Comparison of ENCODE assay signal across 8 cellular contexts in the genomic region with DNA sequence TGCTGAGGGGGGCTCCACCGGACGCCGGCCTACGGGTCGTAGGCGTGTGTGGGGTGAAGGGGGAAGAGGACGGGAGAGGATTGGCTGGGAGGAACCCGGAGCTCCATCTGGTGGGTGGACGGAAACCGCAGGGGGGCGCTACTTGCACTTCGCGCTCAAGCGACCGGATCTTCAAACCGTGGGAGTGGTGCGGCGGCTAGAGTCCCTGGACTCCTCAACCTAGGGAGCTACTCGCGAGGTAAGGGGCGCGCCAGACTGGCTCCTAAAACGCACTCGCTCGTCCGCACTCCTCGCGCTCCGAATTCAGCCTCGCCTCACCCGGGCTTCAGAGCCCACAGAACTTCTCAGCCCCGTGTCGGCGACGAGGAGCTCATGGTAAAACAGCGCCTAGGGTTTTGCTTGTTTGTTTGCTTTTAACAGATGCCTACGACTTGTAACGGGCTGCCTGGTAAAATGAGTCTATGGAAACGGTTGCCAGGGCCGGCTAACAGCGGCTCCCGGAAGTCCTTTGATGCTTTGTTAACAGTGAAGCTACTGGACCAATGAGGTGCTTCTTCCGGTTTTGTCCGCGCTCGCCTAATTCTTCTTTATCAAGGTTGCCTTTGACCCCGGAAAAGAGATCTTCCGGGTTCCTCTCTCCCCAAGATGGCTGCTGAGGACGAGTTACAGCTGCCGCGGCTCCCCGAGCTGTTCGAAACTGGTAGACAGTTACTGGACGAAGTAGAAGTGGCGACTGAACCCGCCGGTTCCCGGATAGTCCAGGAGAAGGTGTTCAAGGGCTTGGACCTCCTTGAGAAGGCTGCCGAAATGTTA. TPM values are rescaled to one million over a fixed set of nuclear protein-coding genes. Genes with fewer than 3 reads are reported as not detected.
DNase-seq lines count a peak whose midpoint lies in the region; ATAC-seq and TF ChIP-seq lines count a peak whose summit lies in the region.

A gene (plus strand): TSS at position 145 of the 813 bp plus-strand sequence. CDS start 501 bp downstream, at position 646.

- no peaks in the 10 kb centered on the region for H3K27me3 Mint-ChIP-seq in activated CD4-positive, alpha-beta T cell treated with anti-CD3 and anti-CD28 coated beads for 36 hours

- DNase-seq in BE2C: peak; percentile 88
- DNase-seq in NCI-H510A (lab: John Stamatoyannopoulos, UW): peak; percentile 83
- DNase-seq in activated CD4-positive, alpha-beta T cell treated with anti-CD3 and anti-CD28 coated beads for 36 hours: peak; percentile 83
- DNase-seq in stimulated activated CD4-positive, alpha-beta T cell treated with anti-CD3 and anti-CD28 coated beads, Interleukin-1b, Interleukin-23, amount 100 ng/mL, for 4 hours (ENCODE audit: low read depth in 2 of 2): peak; percentile 45 to 55

- peak; percentile 74 for TF ChIP-seq POLR2A in GM19193 (IDR thresholded peaks at IDR 0.05; ENCODE audit: extremely low read depth, insufficient read depth, insufficient read length)

- TF ChIP-seq CTCF in BE2C (IDR thresholded peaks at IDR 0.05; ENCODE audit: low read depth, low read length): peak; percentile 64

- peak within 1 kb of the TSS; percentile 88 for H3K4me3 ChIP-seq in BE2C (ENCODE audit: low read depth, low read length)

- H3K36me3 Mint-ChIP-seq in activated CD4-positive, alpha-beta T cell treated with anti-CD3 and anti-CD28 coated beads for 36 hours (ENCODE audit: low read depth): peaks cover 14% of the 10 kb centered on the region

- no peaks in the 10 kb centered on the region for H3K4me1 ChIP-seq in BE2C

- H3K4me3 Mint-ChIP-seq in activated CD4-positive, alpha-beta T cell treated with anti-CD3 and anti-CD28 coated beads for 36 hours: peak within 1 kb of the TSS; percentile 99

- CTCF ChIA-PET in activated CD4-positive, alpha-beta T cell treated with anti-CD3 and anti-CD28 coated beads for 36 hours (lab: Charles Lee): interaction anchor here (0.6 to 1.7 kb wide), 7 partner anchors 15 to 1303 kb away, joined by 3 to 6 read pairs (median 3); no protein-coding TSS in a partner anchor

- H3K27ac Mint-ChIP-seq in activated CD4-positive, alpha-beta T cell treated with anti-CD3 and anti-CD28 coated beads for 36 hours: peak within 1 kb of the TSS; percentile 97

- intact Hi-C loops in activated CD4-positive, alpha-beta T cell treated with anti-CD3 and anti-CD28 coated beads for 36 hours (cut with DNase I, micrococcal nuclease): loop anchor here (1.0 to 10.0 kb wide), 11 partner anchors 34 to 1629 kb away; a partner anchor contains a TSS

- H3K27ac ChIP-seq in cingulate gyrus (ENCODE audit: low read depth, low read length): peak within 1 kb of the TSS; percentile 65
- peak within 1 kb of the TSS; percentile 53 for H3K27ac ChIP-seq in layer of hippocampus (ENCODE audit: low read depth, low read length)

- no peaks in the 10 kb centered on the region for H3K9me3 ChIP-seq in BE2C

- no peaks in the 10 kb centered on the region for H3K36me3 ChIP-seq in BE2C

- no peaks in the 10 kb centered on the region for H3K9me3 Mint-ChIP-seq in activated CD4-positive, alpha-beta T cell treated with anti-CD3 and anti-CD28 coated beads for 36 hours (ENCODE audit: low read depth)

- POLR2A ChIA-PET in activated CD4-positive, alpha-beta T cell treated with anti-CD3 and anti-CD28 coated beads for 36 hours (lab: Charles Lee): interaction anchor here (0.6 to 1.3 kb wide), 3 partner anchors 9 to 523 kb away, joined by 5 read pairs; no protein-coding TSS in a partner anchor

- peak; percentile 97 for ATAC-seq in HG03439 (IDR thresholded peaks at IDR 0.05; ENCODE audit: unreplicated experiment)
- peak; percentile 85 for ATAC-seq in activated CD4-positive, alpha-beta T cell treated with anti-CD3 and anti-CD28 coated beads for 36 hours

- H3K27me3 ChIP-seq in BE2C: no peaks in the 10 kb centered on the region
- no peaks in the 10 kb centered on the region for H3K27me3 ChIP-seq in layer of hippocampus (ENCODE audit: control insufficient read depth, insufficient read depth, low read length)

- peaks cover 28% of the 10 kb centered on the region for H3K4me1 Mint-ChIP-seq in activated CD4-positive, alpha-beta T cell treated with anti-CD3 and anti-CD28 coated beads for 36 hours

RNA-seq across cellular contexts. Expression of the gene that starts here (rescaled TPM):
- polyA plus RNA-seq in BE2C (2012; ENCODE audit: insufficient read depth, insufficient read length, low read depth): 57.3 TPM
- 10 to 100 TPM; 44.4 to 46.3 TPM for total RNA-seq in activated CD4-positive, alpha-beta T cell treated with anti-CD3 and anti-CD28 coated beads for 36 hours

Comparison
In these comparisons a context has a peak if more than half of its experiments do, and no peak if none do; other contexts are left out.
1. Peak in every context shown above with its lines: DNase-seq, ATAC-seq, H3K4me3 ChIP-seq and H3K27ac ChIP-seq.